ENCODE assay signal across 8 cellular contexts in genomic region chr22:29202231-29203192, GRCh38. TPM values are rescaled to one million over a fixed set of nuclear protein-coding genes. Genes with fewer than 3 reads are reported as not detected.
DNase-seq lines count a peak whose midpoint lies in the region; ATAC-seq, FAIRE-seq and TF ChIP-seq lines count a peak whose summit lies in the region.

No MANE protein-coding gene starts in this region.

- peaks cover 20% of the 10 kb centered on the region for H3K4me1 ChIP-seq in CD4-positive, CD25-positive, alpha-beta regulatory T cell (ENCODE audit: control insufficient read depth, insufficient read depth, low read length, poor library complexity, severe bottlenecking)
- H3K4me1 ChIP-seq in SJSA1 (replicated peaks) = peaks cover 78% of the 10 kb centered on the region
- H3K4me1 ChIP-seq in astrocyte (ENCODE audit: insufficient read depth, low read length) = peaks cover 12% of the 10 kb centered on the region

- H3K36me3 ChIP-seq in CD4-positive, CD25-positive, alpha-beta regulatory T cell (ENCODE audit: control insufficient read depth, insufficient read depth, low read length) = no peaks in the 10 kb centered on the region
- H3K36me3 ChIP-seq in SJSA1 = peaks cover 17% of the 10 kb centered on the region
- H3K36me3 ChIP-seq in astrocyte (ENCODE audit: insufficient read depth, low read length) = no peaks in the 10 kb centered on the region

- peaks cover 27% of the 10 kb centered on the region for H3K27me3 Mint-ChIP-seq in CD4-positive, CD25-positive, alpha-beta regulatory T cell
- H3K27me3 Mint-ChIP-seq in astrocyte (ENCODE audit: low read depth, unreplicated experiment) = peaks cover 36% of the 10 kb centered on the region

- H4K20me1 ChIP-seq in astrocyte (ENCODE audit: insufficient read depth, low read length) = no peaks in the 10 kb centered on the region

- peak in 2 of 3 donors; percentile 12 to 73 for DNase-seq in CD4-positive, CD25-positive, alpha-beta regulatory T cell
- DNase-seq in SJSA1 (ENCODE audit: low read depth in 1 of 2, low spot score in 2 of 2) = peak; percentile 99
- peak; percentile 46 for DNase-seq in astrocyte (ENCODE audit: low read depth)
- peak; percentile 53 for DNase-seq in left kidney (ENCODE audit: low read depth, low spot score)
- peak; percentile 54 to 76 for DNase-seq in stimulated activated CD8-positive, alpha-beta memory T cell treated with anti-CD3 and anti-CD28 coated beads, Interleukin-2, amount 100 ng/mL, for 48 hours (ENCODE audit: low read depth in 2 of 2)
- DNase-seq in NCI-H1436 (lab: John Stamatoyannopoulos, UW) = no peak

- no peaks in the 10 kb centered on the region for H3K9me3 ChIP-seq in CD4-positive, CD25-positive, alpha-beta regulatory T cell (ENCODE audit: control insufficient read depth in 2 of 2, low read length in 2 of 2)
- no peaks in the 10 kb centered on the region for H3K9me3 ChIP-seq in SJSA1 (replicated peaks)
- H3K9me3 ChIP-seq in astrocyte (ENCODE audit: insufficient read depth, low read depth, low read length) = no peaks in the 10 kb centered on the region

- H3K9me3 Mint-ChIP-seq in CD4-positive, CD25-positive, alpha-beta regulatory T cell = no peaks in the 10 kb centered on the region
- no peaks in the 10 kb centered on the region for H3K9me3 Mint-ChIP-seq in astrocyte (ENCODE audit: unreplicated experiment)

- peak overlapping the region in 2 of 3 donors; percentile 71 to 73 for H3K27ac Mint-ChIP-seq in CD4-positive, CD25-positive, alpha-beta regulatory T cell
- no peak overlapping the region for H3K27ac Mint-ChIP-seq in astrocyte (ENCODE audit: unreplicated experiment)

- H3K79me2 ChIP-seq in astrocyte (ENCODE audit: insufficient read depth, low read length) = no peaks in the 10 kb centered on the region

- no peaks in the 10 kb centered on the region for H3K27me3 ChIP-seq in CD4-positive, CD25-positive, alpha-beta regulatory T cell (ENCODE audit: control insufficient read depth, insufficient read depth, low read length)
- H3K27me3 ChIP-seq in SJSA1 (replicated peaks) (no peaks in the 10 kb centered on the region), astrocyte (ENCODE audit: insufficient read depth, low read length) (peaks cover 5% of the 10 kb centered on the region)

- peak; percentile 25 for TF ChIP-seq CTCF in astrocyte (IDR thresholded peaks at IDR 0.05; ENCODE audit: insufficient read depth, low read depth, low read length)

- peak overlapping the region; percentile 29 to 73 (median 42) for H3K4me3 Mint-ChIP-seq in CD4-positive, CD25-positive, alpha-beta regulatory T cell
- H3K4me3 Mint-ChIP-seq in astrocyte (ENCODE audit: unreplicated experiment) = no peak overlapping the region

- peak overlapping the region; percentile 41 for H3K4me3 ChIP-seq in CD4-positive, CD25-positive, alpha-beta regulatory T cell (ENCODE audit: low read depth, low read length)
- H3K4me3 ChIP-seq in SJSA1 (no peak overlapping the region), astrocyte (ENCODE audit: insufficient read depth, low read depth, low read length) (no peak overlapping the region)

- H3K36me3 Mint-ChIP-seq in CD4-positive, CD25-positive, alpha-beta regulatory T cell = no peaks in the 10 kb centered on the region
- H3K36me3 Mint-ChIP-seq in astrocyte (ENCODE audit: low read depth, unreplicated experiment) = no peaks in the 10 kb centered on the region

- peak; percentile 33 to 65 for ATAC-seq in CD4-positive, CD25-positive, alpha-beta regulatory T cell (ENCODE audit: low read depth in 2 of 2)
- ATAC-seq in GM19023 (IDR thresholded peaks at IDR 0.05; ENCODE audit: unreplicated experiment) = peak; percentile 75
- ATAC-seq in HG03159 (IDR thresholded peaks at IDR 0.05; ENCODE audit: unreplicated experiment) = peak; percentile 73

- no peak overlapping the region for H3K27ac ChIP-seq in CD4-positive, CD25-positive, alpha-beta regulatory T cell (ENCODE audit: insufficient read depth, low read length, poor library complexity, severe bottlenecking)
- H3K27ac ChIP-seq in SJSA1 (peak overlapping the region; percentile 88), astrocyte (ENCODE audit: low read depth, low read length) (no peak overlapping the region)

- H3K4me2 ChIP-seq in astrocyte (ENCODE audit: low read length) = peak overlapping the region; percentile 60

- H2AFZ ChIP-seq in astrocyte (ENCODE audit: low read depth, low read length) = peak overlapping the region; percentile 70

- no peak for FAIRE-seq in astrocyte (lab: Jason Lieb, UNC)

- peaks cover 5 to 36% (median 17%) of the 10 kb centered on the region in 4 donors for H3K4me1 Mint-ChIP-seq in CD4-positive, CD25-positive, alpha-beta regulatory T cell
- H3K4me1 Mint-ChIP-seq in astrocyte (ENCODE audit: low read depth, unreplicated experiment) = no peaks in the 10 kb centered on the region

- H3K9ac ChIP-seq in astrocyte (ENCODE audit: low read length) = peak overlapping the region; percentile 8

RNA-seq across cellular contexts. Expression of gene EMID1, which starts 3.2 kb away (rescaled TPM):
- total RNA-seq in CD4-positive, CD25-positive, alpha-beta regulatory T cell = 1.3 TPM
- under 1 TPM in 1 of 4 donors, not detected in 3; 0.40 TPM for polyA plus RNA-seq in CD4-positive, CD25-positive, alpha-beta regulatory T cell
- total RNA-seq in SJSA1 (2014; rRNA removed; shearing (Covaris generic)) = 45.6 and 78.9 TPM in 2 replicates
- 0.34 and 0.72 TPM in 2 replicates for total RNA-seq in astrocyte

Comparison
In these comparisons a context has a peak if more than half of its experiments do, and no peak if none do; other contexts are left out.
1. RNA of gene EMID1, which starts 3.2 kb away (total RNA-seq): 45.6 to 78.9 TPM in SJSA1; 1.3 TPM in CD4-positive, CD25-positive, alpha-beta regulatory T cell (single experiment) and 0.34 to 0.72 TPM in astrocyte; every median in the first group is over 10 times any median in the second.
2. Peak in every context shown above with its lines, with median percentiles within 50 percentile points of each other: ATAC-seq.